In genomic region chr1:20603473-20604464, GRCh38 we compare ENCODE assay signal across 13 cellular contexts. TPM values are rescaled to one million over a fixed set of nuclear protein-coding genes. Genes with fewer than 3 reads are reported as not detected.
DNase-seq lines count a peak whose midpoint lies in the region; ATAC-seq and TF ChIP-seq lines count a peak whose summit lies in the region.
"Had no signal": no experiment of that assay in that cellular context is flagged by ENCODE, and none has a peak within 500 bp of the region (broad histone marks: within the 10 kb centered on the region; RNA-seq: fewer than 3 reads in every experiment).

No MANE protein-coding gene starts in this region.

- H3K27ac ChIP-seq in foreskin keratinocyte (peak overlapping the region; percentile 56), smooth muscle cell (ENCODE audit: low read depth) (peak overlapping the region; percentile 50)

- H3K27me3 Mint-ChIP-seq in activated T-cell treated with anti-CD3 and anti-CD28 coated beads, Interleukin-2, amount 50 U/mL, for 72 hours (ENCODE audit: low read depth) = peaks cover 3% of the 10 kb centered on the region

- no peaks in the 10 kb centered on the region for H3K4me1 Mint-ChIP-seq in activated T-cell treated with anti-CD3 and anti-CD28 coated beads, Interleukin-2, amount 50 U/mL, for 72 hours (ENCODE audit: low read depth)

- peak overlapping the region; percentile 24 for H3K4me2 ChIP-seq in smooth muscle cell

- no peaks in the 10 kb centered on the region for H3K79me2 ChIP-seq in smooth muscle cell (ENCODE audit: low read depth)

- no peak overlapping the region for H3K4me3 Mint-ChIP-seq in activated T-cell treated with anti-CD3 and anti-CD28 coated beads, Interleukin-2, amount 50 U/mL, for 72 hours

- H3K27ac Mint-ChIP-seq in activated T-cell treated with anti-CD3 and anti-CD28 coated beads, Interleukin-2, amount 50 U/mL, for 72 hours = no peak overlapping the region

- no peaks in the 10 kb centered on the region for H4K20me1 ChIP-seq in smooth muscle cell (ENCODE audit: low read depth)

- no peaks in the 10 kb centered on the region for H3K36me3 ChIP-seq in smooth muscle cell (ENCODE audit: low read depth)

- H3F3A ChIP-seq in smooth muscle cell (ENCODE audit: low read depth) = no peaks in the 10 kb centered on the region

- H3K27me3 ChIP-seq in foreskin keratinocyte = no peaks in the 10 kb centered on the region
- H3K27me3 ChIP-seq in smooth muscle cell (ENCODE audit: low read depth) = no peaks in the 10 kb centered on the region

- no peak for TF ChIP-seq CTCF in foreskin keratinocyte (conservative IDR thresholded peaks at IDR 0.05)
- TF ChIP-seq CTCF in smooth muscle cell (IDR thresholded peaks at IDR 0.05; ENCODE audit: borderline replicate concordance, insufficient read depth, poor library complexity, severe bottlenecking) = no peak

- H3K9ac ChIP-seq in smooth muscle cell (ENCODE audit: low read depth) = no peak overlapping the region

- H3K9me3 Mint-ChIP-seq in activated T-cell treated with anti-CD3 and anti-CD28 coated beads, Interleukin-2, amount 50 U/mL, for 72 hours = no peaks in the 10 kb centered on the region

- H2AFZ ChIP-seq in smooth muscle cell (ENCODE audit: low read depth) = no peak overlapping the region

- no peaks in the 10 kb centered on the region for H3K36me3 Mint-ChIP-seq in activated T-cell treated with anti-CD3 and anti-CD28 coated beads, Interleukin-2, amount 50 U/mL, for 72 hours (ENCODE audit: insufficient read depth in 2 of 2)

- H3K4me1 ChIP-seq in foreskin keratinocyte (peaks cover 32% of the 10 kb centered on the region), smooth muscle cell (ENCODE audit: low read depth) (no peaks in the 10 kb centered on the region)

- H3K9me3 ChIP-seq in smooth muscle cell (replicated peaks; ENCODE audit: low read depth) = no peaks in the 10 kb centered on the region

- WGBS in smooth muscle cell (ENCODE audit: low lambda C conversion rate) = 78% methylated on average over 9 of the region's 9 CpGs

- no peak overlapping the region for H3K4me3 ChIP-seq in smooth muscle cell

- peak; percentile 70 for DNase-seq in HPDE6-E6E7 (ENCODE audit: extremely low spot score)
- DNase-seq in T1000 (lab: John Stamatoyannopoulos, UW) = peak; percentile 74
- peak; percentile 81 to 94 for DNase-seq in foreskin keratinocyte
- no peak for DNase-seq in smooth muscle cell (lab: John Stamatoyannopoulos, UW; ENCODE audit: unreplicated experiment)
- DNase-seq in activated T-cell treated with anti-CD3 and anti-CD28 coated beads, Interleukin-2, amount 50 U/mL, for 72 hours = no peak
- DNase-seq in DMS53 treated with DMSO at 0.1 percent for 48 hours (lab: John Stamatoyannopoulos, UW; ENCODE audit: unreplicated experiment) = no peak
- DNase-seq in Kasumi-1 (lab: John Stamatoyannopoulos, UW) = no peak
- no peak for DNase-seq in medulla oblongata (ENCODE audit: extremely low spot score)
- DNase-seq: KBM-7, NCI-H526 had no signal

- ATAC-seq in foreskin keratinocyte = peak; percentile 91
- no peak for ATAC-seq in activated T-cell treated with anti-CD3 and anti-CD28 coated beads, Interleukin-2, amount 50 U/mL, for 72 hours (replicated peaks in 1 of 2)

RNA-seq across cellular contexts. Expression of gene CDA, which starts 14.9 kb away (rescaled TPM):
- total RNA-seq in foreskin keratinocyte (23.6 and 59.1 TPM in 2 replicates), smooth muscle cell (0.58 TPM in 1 of 2 replicates, not detected in the other)
- polyA plus RNA-seq in foreskin keratinocyte (72.2 and 142 TPM in 2 replicates), smooth muscle cell (0.78 and 2.7 TPM in 2 replicates)
- not detected for total RNA-seq in activated T-cell treated with anti-CD3 and anti-CD28 coated beads, Interleukin-2, amount 50 U/mL, for 72 hours
- total RNA-seq: cerebellum; T-helper 2 cell treated with Interferon-gamma antibody and Interleukin-4, amounts not matched to agents 100 ng/mL and 5 ng/mL, for 36 hours; temporal lobe had no signal

RNA-seq across cellular contexts. Expression of gene PINK1, which starts 29.5 kb away (rescaled TPM):
- total RNA-seq in foreskin keratinocyte (55.8 and 56.8 TPM in 2 replicates), smooth muscle cell (23.6 and 28.8 TPM in 2 replicates)
- polyA plus RNA-seq in foreskin keratinocyte (51.2 and 55.1 TPM in 2 replicates), smooth muscle cell (57.7 and 63.3 TPM in 2 replicates)
- 1 to 10 TPM; 8.3 to 9.0 TPM for total RNA-seq in activated T-cell treated with anti-CD3 and anti-CD28 coated beads, Interleukin-2, amount 50 U/mL, for 72 hours

RNA-seq across cellular contexts. Expression of gene FAM43B, which starts 51.4 kb away (rescaled TPM):
- total RNA-seq in foreskin keratinocyte (0.07 TPM in 1 of 2 replicates, not detected in the other), smooth muscle cell (0.90 and 1.2 TPM in 2 replicates)
- polyA plus RNA-seq in foreskin keratinocyte (0.02 and 0.07 TPM in 2 replicates), smooth muscle cell (2.7 and 3.4 TPM in 2 replicates)
- total RNA-seq in activated T-cell treated with anti-CD3 and anti-CD28 coated beads, Interleukin-2, amount 50 U/mL, for 72 hours = not detected
- total RNA-seq: T-helper 2 cell treated with Interferon-gamma antibody and Interleukin-4, amounts not matched to agents 100 ng/mL and 5 ng/mL, for 36 hours had no signal

RNA-seq across cellular contexts. Expression of gene DDOST, which starts 57.4 kb away (rescaled TPM):
- total RNA-seq in foreskin keratinocyte (239 and 240 TPM in 2 replicates), smooth muscle cell (267 and 312 TPM in 2 replicates)
- polyA plus RNA-seq in foreskin keratinocyte (248 and 264 TPM in 2 replicates), smooth muscle cell (353 and 439 TPM in 2 replicates)
- 100 to 1,000 TPM; 159 to 175 TPM for total RNA-seq in activated T-cell treated with anti-CD3 and anti-CD28 coated beads, Interleukin-2, amount 50 U/mL, for 72 hours

Comparison
In these comparisons a context has a peak if more than half of its experiments do, and no peak if none do; other contexts are left out.
1. DNase-seq: peak in HPDE6-E6E7 (single experiment), T1000 (single experiment) and foreskin keratinocyte (2 of 2); none in smooth muscle cell (single experiment), activated T-cell treated with anti-CD3 and anti-CD28 coated beads, Interleukin-2, amount 50 U/mL, for 72 hours (0 of 2), DMS53 treated with DMSO at 0.1 percent for 48 hours (single experiment), Kasumi-1 (0 of 2) and medulla oblongata (single experiment).
2. RNA of gene CDA, which starts 14.9 kb away (total RNA-seq): 23.6 to 59.1 TPM in foreskin keratinocyte; 0.58 TPM in smooth muscle cell and not detected in activated T-cell treated with anti-CD3 and anti-CD28 coated beads, Interleukin-2, amount 50 U/mL, for 72 hours; every median in the first group is over 10 times any median in the second.